ENCODE assay signal across 21 cellular contexts in the genomic region with DNA sequence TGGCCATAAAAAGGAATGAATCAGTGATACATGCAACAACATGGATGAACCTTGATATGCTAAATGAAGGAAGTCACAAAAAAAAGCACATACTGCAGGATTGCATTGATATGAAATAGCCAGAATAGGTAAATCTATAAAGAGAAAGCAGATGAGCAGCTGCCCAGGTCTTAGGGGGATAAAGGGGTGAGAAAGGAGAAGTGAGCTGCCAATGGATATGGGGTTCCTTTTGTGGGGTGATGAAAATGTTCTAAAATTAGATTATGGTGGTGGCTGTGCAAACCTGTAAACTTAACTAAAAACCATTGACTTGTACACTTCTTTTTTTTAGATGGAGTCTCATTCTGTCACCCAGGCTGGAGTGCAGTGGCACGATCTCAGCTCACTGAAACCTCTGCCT. TPM values are rescaled to one million over a fixed set of nuclear protein-coding genes. Genes with fewer than 3 reads are reported as not detected.
DNase-seq lines count a peak whose midpoint lies in the region; ATAC-seq, FAIRE-seq and TF ChIP-seq lines count a peak whose summit lies in the region.
"Had no signal": no experiment of that assay in that cellular context is flagged by ENCODE, and none has a peak within 500 bp of the region (broad histone marks: within the 10 kb centered on the region; RNA-seq: fewer than 3 reads in every experiment).

No MANE protein-coding gene starts in this region.

- WGBS in HepG2 (ENCODE audit: low lambda C conversion rate) = 60% methylated on average over 1 of the region's 1 CpG

- no peaks in the 10 kb centered on the region for H3K9me2 ChIP-seq in SU-DHL-6 (replicated peaks; ENCODE audit: insufficient read depth, low read length)

- POLR2A ChIA-PET in HepG2 (lab: Yijun Ruan, JAX) = no interaction called here

- no peaks in the 10 kb centered on the region for H3K79me2 ChIP-seq in SU-DHL-6 (ENCODE audit: insufficient read depth, low read length)
- no peaks in the 10 kb centered on the region for H3K79me2 ChIP-seq in HepG2 (ENCODE audit: insufficient read depth, low read length)

- no peaks in the 10 kb centered on the region for H3K36me3 ChIP-seq in SU-DHL-6 (ENCODE audit: low read length)
- no peaks in the 10 kb centered on the region for H3K36me3 ChIP-seq in HepG2 (replicated peaks in 1 of 2; ENCODE audit: control insufficient read depth in 1 of 2, insufficient read depth in 2 of 2, low read length in 2 of 2)

- in situ Hi-C loops in HepG2 (cut with HindIII; ENCODE audit: extremely low pct_ligation_motif_present, low pct_unique_long_range_greater_than_20kb) = no loop called here

- TF ChIP-seq CTCF in SU-DHL-6 (IDR thresholded peaks at IDR 0.05; ENCODE audit: insufficient read depth, low read length, poor library complexity, severe bottlenecking) = no peak
- TF ChIP-seq CTCF in HepG2 (CRISPR knock-in tag; IDR thresholded peaks at IDR 0.05) = no peak

- H3K27me3 ChIP-seq in SU-DHL-6 (ENCODE audit: low read length) = no peaks in the 10 kb centered on the region
- no peaks in the 10 kb centered on the region for H3K27me3 ChIP-seq in HepG2 (ENCODE audit: control insufficient read depth in 1 of 2, insufficient read depth in 2 of 2, low read length in 2 of 2)

- TF ChIP-seq POLR2A in GM12891 (IDR thresholded peaks at IDR 0.05; ENCODE audit: low read depth, low read length) = no peak
- TF ChIP-seq POLR2A in HepG2 (IDR thresholded peaks at IDR 0.05; ENCODE audit: insufficient read depth in 1 of 2, low read depth in 2 of 2, low read length in 2 of 2) = no peak

- H4K20me1 ChIP-seq in SU-DHL-6 (ENCODE audit: low read depth, low read length) = no peaks in the 10 kb centered on the region
- H4K20me1 ChIP-seq in HepG2 (ENCODE audit: insufficient read depth, low read length) = no peaks in the 10 kb centered on the region

- H3K9me3 ChIP-seq in SU-DHL-6 (ENCODE audit: insufficient read depth, low read length) (no peaks in the 10 kb centered on the region), HepG2 (ENCODE audit: low read length) (no peaks in the 10 kb centered on the region)
- H3K9me3 ChIP-seq: HAP-1 had no signal

- no peaks in the 10 kb centered on the region for H3F3A ChIP-seq in SU-DHL-6 (ENCODE audit: insufficient read depth)

- no peak overlapping the region for H2AFZ ChIP-seq in SU-DHL-6 (ENCODE audit: low read depth, low read length, severe bottlenecking)
- no peak overlapping the region for H2AFZ ChIP-seq in HepG2 (ENCODE audit: low read length)
- H2AFZ ChIP-seq: GM23248 had no signal

- H3K4me2 ChIP-seq in SU-DHL-6 (ENCODE audit: low read depth, low read length, poor library complexity, severe bottlenecking) = peak overlapping the region; percentile 20
- no peak overlapping the region for H3K4me2 ChIP-seq in HepG2 (ENCODE audit: low read depth, low read length)
- H3K4me2 ChIP-seq: A549 had no signal

- no TSS peak for BruUV-seq in HepG2 (replicated peaks; lab: Mats Ljungman, UMichigan)

- intact Hi-C loops in HepG2 (cut with micrococcal nuclease; ENCODE audit: unreplicated experiment) = no loop called here

- DNase-seq in NOMO-1 treated with DMSO at 0.1 percent for 48 hours (lab: John Stamatoyannopoulos, UW; ENCODE audit: unreplicated experiment) (peak; percentile 21), NOMO-1 treated with dmso at 0.1 percent for 144 hours (lab: John Stamatoyannopoulos, UW; ENCODE audit: unreplicated experiment) (no peak), GM12891 (ENCODE audit: insufficient read length, low spot score) (no peak), DMS79 treated with DMSO at 0.1 percent for 48 hours (lab: John Stamatoyannopoulos, UW) (no peak), DMS53 treated with DMSO at 0.1 percent for 48 hours (lab: John Stamatoyannopoulos, UW; ENCODE audit: unreplicated experiment) (no peak), HepG2 (ENCODE audit: low spot score) (no peak)
- DNase-seq: AML-193; C1 segment of cervical spinal cord; CD4-positive, CD25-positive, alpha-beta regulatory T cell; CD8-positive, alpha-beta memory T cell; COR-L47; DMS 273 treated with DMSO at 0.1 percent for 48 hours; DMS53; GF-D8; GM23248 had no signal

- FAIRE-seq in GM12891 (lab: Jason Lieb, UNC) (no peak), HepG2 (lab: Jason Lieb, UNC) (no peak)
- FAIRE-seq: A549, GM19239 had no signal

- CTCF ChIA-PET in HepG2 (lab: Yijun Ruan, JAX; ENCODE audit: low intra/inter-chr PET ratio, low total read pairs) = no interaction called here

- TF ChIP-seq EP300 in HepG2 (IDR thresholded peaks at IDR 0.05; ENCODE audit: low read depth in 2 of 2, low read length in 2 of 2) (no peak), HepG2 (CRISPR knock-in tag; IDR thresholded peaks at IDR 0.05; ENCODE audit: borderline replicate concordance) (no peak)

- no peak for ATAC-seq in HepG2

- no peaks in the 10 kb centered on the region for H3K4me1 ChIP-seq in HepG2 (ENCODE audit: insufficient read depth, low read length)
- H3K4me1 ChIP-seq: A549, HAP-1 had no signal

- H3K27ac ChIP-seq in SU-DHL-6 (ENCODE audit: low read depth, low read length) (no peak overlapping the region), HepG2 (ENCODE audit: extremely low read length, insufficient read depth, low read length) (no peak overlapping the region)
- H3K27ac ChIP-seq: 22Rv1, A549, GM23248 had no signal

- H3K9ac ChIP-seq in SU-DHL-6 (ENCODE audit: low read length) = no peak overlapping the region
- H3K9ac ChIP-seq in HepG2 (ENCODE audit: insufficient read depth, low read depth, low read length) = no peak overlapping the region
- H3K9ac ChIP-seq: GM23248 had no signal

- no peak for TF ChIP-seq RAD21 in HepG2 (CRISPR knock-in tag; IDR thresholded peaks at IDR 0.05)

- H3K4me3 ChIP-seq in SU-DHL-6 (ENCODE audit: insufficient read depth, low read length, poor library complexity, severe bottlenecking) = no peak overlapping the region
- H3K4me3 ChIP-seq in HepG2 (replicated peaks in 1 of 3; ENCODE audit: insufficient read depth in 1 of 3, low read depth in 2 of 3, low read length in 3 of 3) = no peak overlapping the region
- H3K4me3 ChIP-seq: A549, GM23248, HAP-1 had no signal

RNA-seq across cellular contexts. Expression of a gene that starts 12.1 kb away (rescaled TPM):
- polyA plus RNA-seq in GM12891 (2012; ENCODE audit: low read depth, missing spikeins) = not detected
- not detected in 2 replicates for total RNA-seq in HepG2 (2016; rRNA removed; fragmentation: Illumina TruSeq; extraction: Trizol)
- not detected in 2 replicates for total RNA-seq in HepG2 (2016; cell fraction: cytosol; rRNA removed; fragmentation: Illumina TruSeq; extraction: Trizol; ENCODE audit: low read depth)
- not detected in 2 replicates for total RNA-seq in HepG2 (2016; cell fraction: insoluble cytoplasmic fraction; rRNA removed; fragmentation: Illumina TruSeq; extraction: Trizol)
- total RNA-seq in HepG2 (2016; cell fraction: membrane; rRNA removed; fragmentation: Illumina TruSeq; extraction: Trizol) = not detected in 2 replicates
- total RNA-seq in HepG2 (2016; cell fraction: nucleus; rRNA removed; fragmentation: Illumina TruSeq; extraction: Trizol) = not detected in 2 replicates
- 0.12 TPM in 1 of 2 replicates, not detected in the other for polyA plus RNA-seq in HepG2 (2011; rRNA removed)
- not detected in 2 replicates for polyA plus RNA-seq in HepG2 (2011; cell fraction: cytosol; rRNA removed)
- polyA plus RNA-seq in HepG2 (2011; cell fraction: nucleus; rRNA removed) = not detected in 2 replicates
- polyA plus RNA-seq in HepG2 (2012) = not detected in 2 replicates
- polyA plus RNA-seq in HepG2 (2016; cell fraction: cytosol; fragmentation: Illumina TruSeq; extraction: Trizol; ENCODE audit: low read depth) = not detected in 2 replicates
- polyA plus RNA-seq in HepG2 (2016; cell fraction: insoluble cytoplasmic fraction; fragmentation: Illumina TruSeq; extraction: Trizol; ENCODE audit: low read depth) = not detected in 2 replicates
- not detected in 2 replicates for polyA plus RNA-seq in HepG2 (2016; cell fraction: membrane; fragmentation: Illumina TruSeq; extraction: Trizol; ENCODE audit: low read depth)
- not detected in 2 replicates for polyA plus RNA-seq in HepG2 (2016; cell fraction: nucleus; fragmentation: Illumina TruSeq; extraction: Trizol; ENCODE audit: insufficient read depth, low read depth)
- polyA minus RNA-seq in HepG2 (2011; rRNA and poly(A)+ RNA removed; ENCODE audit: low replicate concordance) = not detected in 2 replicates
- polyA minus RNA-seq in HepG2 (2011; cell fraction: cytosol; rRNA and poly(A)+ RNA removed) = not detected in 2 replicates
- polyA minus RNA-seq in HepG2 (2011; cell fraction: nucleus; rRNA and poly(A)+ RNA removed) = not detected in 2 replicates
- total RNA-seq: CD8-positive, alpha-beta memory T cell; H4 had no signal
- polyA plus RNA-seq: A549; CD4-positive, CD25-positive, alpha-beta regulatory T cell; CD8-positive, alpha-beta memory T cell; GM23248 had no signal

RNA-seq across cellular contexts. Expression of a gene that starts 18.6 kb away (rescaled TPM):
- polyA plus RNA-seq in GM12891 (2012; ENCODE audit: low read depth, missing spikeins) = 2.9 TPM
- total RNA-seq in HepG2 (2016; rRNA removed; fragmentation: Illumina TruSeq; extraction: Trizol) = 0.53 and 2.2 TPM in 2 replicates
- total RNA-seq in HepG2 (2016; cell fraction: cytosol; rRNA removed; fragmentation: Illumina TruSeq; extraction: Trizol; ENCODE audit: low read depth) = 1.1 and 1.9 TPM in 2 replicates
- 2.6 TPM in 1 of 2 replicates, not detected in the other for total RNA-seq in HepG2 (2016; cell fraction: insoluble cytoplasmic fraction; rRNA removed; fragmentation: Illumina TruSeq; extraction: Trizol)
- total RNA-seq in HepG2 (2016; cell fraction: membrane; rRNA removed; fragmentation: Illumina TruSeq; extraction: Trizol) = 0.53 and 1.2 TPM in 2 replicates
- 2.1 and 4.9 TPM in 2 replicates for total RNA-seq in HepG2 (2016; cell fraction: nucleus; rRNA removed; fragmentation: Illumina TruSeq; extraction: Trizol)
- polyA plus RNA-seq in HepG2 (2011; rRNA removed) = 1.4 and 2.3 TPM in 2 replicates
- 0.26 and 0.76 TPM in 2 replicates for polyA plus RNA-seq in HepG2 (2011; cell fraction: cytosol; rRNA removed)
- 12.4 and 14.0 TPM in 2 replicates for polyA plus RNA-seq in HepG2 (2011; cell fraction: nucleus; rRNA removed)
- 2.2 and 3.3 TPM in 2 replicates for polyA plus RNA-seq in HepG2 (2012)
- polyA plus RNA-seq in HepG2 (2016; cell fraction: cytosol; fragmentation: Illumina TruSeq; extraction: Trizol; ENCODE audit: low read depth) = 0.78 and 0.85 TPM in 2 replicates
- polyA plus RNA-seq in HepG2 (2016; cell fraction: insoluble cytoplasmic fraction; fragmentation: Illumina TruSeq; extraction: Trizol; ENCODE audit: low read depth) = 0.48 and 0.82 TPM in 2 replicates
- 0.42 and 1.5 TPM in 2 replicates for polyA plus RNA-seq in HepG2 (2016; cell fraction: membrane; fragmentation: Illumina TruSeq; extraction: Trizol; ENCODE audit: low read depth)
- 9.6 and 9.8 TPM in 2 replicates for polyA plus RNA-seq in HepG2 (2016; cell fraction: nucleus; fragmentation: Illumina TruSeq; extraction: Trizol; ENCODE audit: insufficient read depth, low read depth)
- 1.8 and 1.9 TPM in 2 replicates for polyA minus RNA-seq in HepG2 (2011; rRNA and poly(A)+ RNA removed; ENCODE audit: low replicate concordance)
- polyA minus RNA-seq in HepG2 (2011; cell fraction: cytosol; rRNA and poly(A)+ RNA removed) = not detected in 2 replicates
- 6.3 and 6.8 TPM in 2 replicates for polyA minus RNA-seq in HepG2 (2011; cell fraction: nucleus; rRNA and poly(A)+ RNA removed)

RNA-seq across cellular contexts. Expression of a gene that starts 40.0 kb away (rescaled TPM):
- polyA plus RNA-seq in GM12891 (2012; ENCODE audit: low read depth, missing spikeins) = not detected
- total RNA-seq in HepG2 (2016; rRNA removed; fragmentation: Illumina TruSeq; extraction: Trizol) = not detected in 2 replicates
- total RNA-seq in HepG2 (2016; cell fraction: cytosol; rRNA removed; fragmentation: Illumina TruSeq; extraction: Trizol; ENCODE audit: low read depth) = not detected in 2 replicates
- total RNA-seq in HepG2 (2016; cell fraction: insoluble cytoplasmic fraction; rRNA removed; fragmentation: Illumina TruSeq; extraction: Trizol) = not detected in 2 replicates
- not detected in 2 replicates for total RNA-seq in HepG2 (2016; cell fraction: membrane; rRNA removed; fragmentation: Illumina TruSeq; extraction: Trizol)
- not detected in 2 replicates for total RNA-seq in HepG2 (2016; cell fraction: nucleus; rRNA removed; fragmentation: Illumina TruSeq; extraction: Trizol)
- polyA plus RNA-seq in HepG2 (2011; rRNA removed) = 0.07 TPM in 1 of 2 replicates, not detected in the other
- polyA plus RNA-seq in HepG2 (2011; cell fraction: cytosol; rRNA removed) = 0.03 TPM in 1 of 2 replicates, not detected in the other
- not detected in 2 replicates for polyA plus RNA-seq in HepG2 (2011; cell fraction: nucleus; rRNA removed)
- polyA plus RNA-seq in HepG2 (2012) = 0.27 TPM in 1 of 2 replicates, not detected in the other
- not detected in 2 replicates for polyA plus RNA-seq in HepG2 (2016; cell fraction: cytosol; fragmentation: Illumina TruSeq; extraction: Trizol; ENCODE audit: low read depth)
- not detected in 2 replicates for polyA plus RNA-seq in HepG2 (2016; cell fraction: insoluble cytoplasmic fraction; fragmentation: Illumina TruSeq; extraction: Trizol; ENCODE audit: low read depth)
- polyA plus RNA-seq in HepG2 (2016; cell fraction: membrane; fragmentation: Illumina TruSeq; extraction: Trizol; ENCODE audit: low read depth) = not detected in 2 replicates
- polyA plus RNA-seq in HepG2 (2016; cell fraction: nucleus; fragmentation: Illumina TruSeq; extraction: Trizol; ENCODE audit: insufficient read depth, low read depth) = not detected in 2 replicates
- not detected in 2 replicates for polyA minus RNA-seq in HepG2 (2011; rRNA and poly(A)+ RNA removed; ENCODE audit: low replicate concordance)
- polyA minus RNA-seq in HepG2 (2011; cell fraction: cytosol; rRNA and poly(A)+ RNA removed) = not detected in 2 replicates
- polyA minus RNA-seq in HepG2 (2011; cell fraction: nucleus; rRNA and poly(A)+ RNA removed) = not detected in 2 replicates
- total RNA-seq: CD4-positive, CD25-positive, alpha-beta regulatory T cell; CD8-positive, alpha-beta memory T cell; GM23248 had no signal
- polyA plus RNA-seq: A549; CD8-positive, alpha-beta memory T cell; GM23248 had no signal

RNA-seq across cellular contexts. Expression of a gene that starts 49.3 kb away (rescaled TPM):
- not detected for polyA plus RNA-seq in GM12891 (2012; ENCODE audit: low read depth, missing spikeins)
- total RNA-seq in HepG2 (2016; rRNA removed; fragmentation: Illumina TruSeq; extraction: Trizol) = not detected in 2 replicates
- total RNA-seq in HepG2 (2016; cell fraction: cytosol; rRNA removed; fragmentation: Illumina TruSeq; extraction: Trizol; ENCODE audit: low read depth) = not detected in 2 replicates
- not detected in 2 replicates for total RNA-seq in HepG2 (2016; cell fraction: insoluble cytoplasmic fraction; rRNA removed; fragmentation: Illumina TruSeq; extraction: Trizol)
- not detected in 2 replicates for total RNA-seq in HepG2 (2016; cell fraction: membrane; rRNA removed; fragmentation: Illumina TruSeq; extraction: Trizol)
- total RNA-seq in HepG2 (2016; cell fraction: nucleus; rRNA removed; fragmentation: Illumina TruSeq; extraction: Trizol) = not detected in 2 replicates
- polyA plus RNA-seq in HepG2 (2011; rRNA removed) = not detected in 2 replicates
- polyA plus RNA-seq in HepG2 (2011; cell fraction: cytosol; rRNA removed) = not detected in 2 replicates
- not detected in 2 replicates for polyA plus RNA-seq in HepG2 (2011; cell fraction: nucleus; rRNA removed)
- not detected in 2 replicates for polyA plus RNA-seq in HepG2 (2012)
- polyA plus RNA-seq in HepG2 (2016; cell fraction: cytosol; fragmentation: Illumina TruSeq; extraction: Trizol; ENCODE audit: low read depth) = not detected in 2 replicates
- not detected in 2 replicates for polyA plus RNA-seq in HepG2 (2016; cell fraction: insoluble cytoplasmic fraction; fragmentation: Illumina TruSeq; extraction: Trizol; ENCODE audit: low read depth)
- not detected in 2 replicates for polyA plus RNA-seq in HepG2 (2016; cell fraction: membrane; fragmentation: Illumina TruSeq; extraction: Trizol; ENCODE audit: low read depth)
- not detected in 2 replicates for polyA plus RNA-seq in HepG2 (2016; cell fraction: nucleus; fragmentation: Illumina TruSeq; extraction: Trizol; ENCODE audit: insufficient read depth, low read depth)
- polyA minus RNA-seq in HepG2 (2011; rRNA and poly(A)+ RNA removed; ENCODE audit: low replicate concordance) = not detected in 2 replicates
- polyA minus RNA-seq in HepG2 (2011; cell fraction: cytosol; rRNA and poly(A)+ RNA removed) = not detected in 2 replicates
- polyA minus RNA-seq in HepG2 (2011; cell fraction: nucleus; rRNA and poly(A)+ RNA removed) = not detected in 2 replicates
- total RNA-seq: CD4-positive, CD25-positive, alpha-beta regulatory T cell; CD8-positive, alpha-beta memory T cell; GM23248 had no signal
- polyA plus RNA-seq: A549; CD4-positive, CD25-positive, alpha-beta regulatory T cell; CD8-positive, alpha-beta memory T cell; GM23248 had no signal
